Comparison of ENCODE assay signal across 13 cellular contexts in genomic region chr21:41247561-41247968, GRCh38.
DNase-seq lines count a peak whose midpoint lies in the region; ATAC-seq, FAIRE-seq and TF ChIP-seq lines count a peak whose summit lies in the region.
"Had no signal": no experiment of that assay in that cellular context is flagged by ENCODE, and none has a peak within 500 bp of the region (broad histone marks: within the 10 kb centered on the region; RNA-seq: fewer than 3 reads in every experiment).

No MANE protein-coding gene starts in this region.

- H3K79me2 ChIP-seq in K562 (ENCODE audit: control insufficient read depth, insufficient read depth, low read length) (no peaks in the 10 kb centered on the region), HepG2 (ENCODE audit: insufficient read depth, low read length) (no peaks in the 10 kb centered on the region)

- no peaks in the 10 kb centered on the region for H3K36me3 ChIP-seq in K562 (ENCODE audit: control insufficient read depth, insufficient read depth, low read length)
- H3K36me3 ChIP-seq in HepG2 (replicated peaks in 1 of 2; ENCODE audit: control insufficient read depth in 1 of 2, insufficient read depth in 2 of 2, low read length in 2 of 2), result no peaks in the 10 kb centered on the region

- no peak for TF ChIP-seq POLR2A in K562 (conservative IDR thresholded peaks at IDR 0.05)
- no peak for TF ChIP-seq POLR2A in HepG2 (IDR thresholded peaks at IDR 0.05; ENCODE audit: insufficient read depth in 1 of 2, low read depth in 2 of 2, low read length in 2 of 2)
- TF ChIP-seq POLR2A in erythroblast (IDR thresholded peaks at IDR 0.05; ENCODE audit: low read length), result no peak

- WGBS in K562 (ENCODE audit: insufficient coverage, low coverage, missing lambda C conversion rate), result 2% methylated on average over 25 of the region's 25 CpGs
- 38% methylated on average over 25 of the region's 25 CpGs for WGBS in HepG2 (ENCODE audit: low lambda C conversion rate)

- H3K9ac ChIP-seq in K562 (ENCODE audit: insufficient read depth in 1 of 2, low read depth in 2 of 2, low read length in 2 of 2) (no peak overlapping the region), HepG2 (ENCODE audit: insufficient read depth, low read depth, low read length) (no peak overlapping the region)

- TF ChIP-seq CTCF in K562 (IDR thresholded peaks at IDR 0.05 in 2 of 3, conservative IDR thresholded peaks at IDR 0.05 in 1 of 3; ENCODE audit: insufficient read depth in 2 of 3, low read depth in 1 of 3, low read length in 3 of 3), result no peak
- no peak for TF ChIP-seq CTCF in HepG2 (CRISPR knock-in tag; IDR thresholded peaks at IDR 0.05)

- DNase-seq in HT-29 (ENCODE audit: low spot score) (peak; percentile 45), K562 (ENCODE audit: extremely low read depth in 1 of 4, low spot score in 3 of 4) (peak in 2 of 4 experiments; percentile 22 to 26), HepG2 (ENCODE audit: low spot score) (peak; percentile 28), stromal cell of bone marrow (ENCODE audit: low read depth) (peak; percentile 86), DMS 273 (lab: John Stamatoyannopoulos, UW; ENCODE audit: unreplicated experiment) (no peak), SK-N-DZ (ENCODE audit: low spot score) (no peak), HuH-7 (ENCODE audit: low spot score) (no peak), erythroblast (lab: John Stamatoyannopoulos, UW) (no peak)
- DNase-seq: activated CD4-positive, alpha-beta memory T cell treated with anti-CD3 and anti-CD28 coated beads, Interleukin-2, amount 10 ng/mL, durations not matched to agents 7 days and 5 days; activated gamma-delta T cell; NCI-H2171 treated with DMSO at 0.1 percent for 48 hours; stimulated activated CD4-positive, alpha-beta T cell treated with anti-CD3 and anti-CD28 coated beads, Interleukin-1b, Interleukin-23, amount 100 ng/mL, for 48 hours had no signal

- peak; percentile 37; the same call in 1 of the 3 replicates for ATAC-seq in K562
- ATAC-seq in HepG2, result no peak
- ATAC-seq: Panc1 had no signal

- intact Hi-C loops in K562 (cut with micrococcal nuclease) (no loop called here), HepG2 (cut with micrococcal nuclease; ENCODE audit: unreplicated experiment) (no loop called here)

- no peak overlapping the region for H3K27ac ChIP-seq in K562 (ENCODE audit: extremely low read depth, low read depth, low read length)
- no peak overlapping the region for H3K27ac ChIP-seq in HepG2 (ENCODE audit: extremely low read length, insufficient read depth, low read length)

- H3K9me3 ChIP-seq in K562 (replicated peaks; ENCODE audit: control insufficient read depth, insufficient read depth, low read depth, low read length) (no peaks in the 10 kb centered on the region), HepG2 (ENCODE audit: low read length) (no peaks in the 10 kb centered on the region)

- H3K4me2 ChIP-seq in K562 (ENCODE audit: insufficient read depth, low read length) (no peak overlapping the region), HepG2 (ENCODE audit: low read depth, low read length) (no peak overlapping the region)

- peaks cover 24 to 38% of the 10 kb centered on the region in 2 experiments for H3K27me3 ChIP-seq in K562 (ENCODE audit: control insufficient read depth in 2 of 2, insufficient read depth in 2 of 2, low read length in 2 of 2)
- H3K27me3 ChIP-seq in HepG2 (ENCODE audit: control insufficient read depth in 1 of 2, insufficient read depth in 2 of 2, low read length in 2 of 2), result peaks cover 0 to 4% of the 10 kb centered on the region in 2 experiments; a peak in 2 of 5 replicates

- peaks cover 0 to 3% of the 10 kb centered on the region in 2 experiments; a peak in 1 of 5 replicates for H3K4me1 ChIP-seq in K562 (replicated peaks in 1 of 2; ENCODE audit: control insufficient read depth in 2 of 2, insufficient read depth in 2 of 2, low read length in 2 of 2)
- H3K4me1 ChIP-seq in HepG2 (ENCODE audit: insufficient read depth, low read length), result peaks cover 10% of the 10 kb centered on the region; the same call in 1 of the 2 replicates

- FAIRE-seq in K562 (lab: Jason Lieb, UNC) (no peak), HepG2 (lab: Jason Lieb, UNC) (no peak)

- BruUV-seq in K562 (replicated peaks; lab: Mats Ljungman, UMichigan) (no TSS peak), HepG2 (replicated peaks; lab: Mats Ljungman, UMichigan) (no TSS peak)

- H2AFZ ChIP-seq in K562 (ENCODE audit: low read depth, low read length) (no peak overlapping the region), HepG2 (ENCODE audit: low read length) (no peak overlapping the region)

- POLR2A ChIA-PET in K562 (lab: Yijun Ruan, JAX) (no interaction called here), HepG2 (lab: Yijun Ruan, JAX) (no interaction called here)

- TF ChIP-seq EP300 in K562 (IDR thresholded peaks at IDR 0.05; ENCODE audit: low read length), result no peak
- no peak for TF ChIP-seq EP300 in HepG2 (IDR thresholded peaks at IDR 0.05; ENCODE audit: low read depth in 2 of 2, low read length in 2 of 2)
- no peak for TF ChIP-seq EP300 in HepG2 (CRISPR knock-in tag; IDR thresholded peaks at IDR 0.05; ENCODE audit: borderline replicate concordance)

- in situ Hi-C loops in K562 (cut with MboI), result no loop called here
- in situ Hi-C loops in HepG2 (cut with HindIII; ENCODE audit: extremely low pct_ligation_motif_present, low pct_unique_long_range_greater_than_20kb), result no loop called here

- H3K4me3 ChIP-seq in K562 (no peak overlapping the region), HepG2 (replicated peaks in 1 of 3; ENCODE audit: insufficient read depth in 1 of 3, low read depth in 2 of 3, low read length in 3 of 3) (no peak overlapping the region)

- H4K20me1 ChIP-seq in K562 (replicated peaks; ENCODE audit: control insufficient read depth, insufficient read depth, low read length), result 0 out of 2 replicates have a peak, but pooled peaks cover 6% of the 10 kb centered on the region
- no peaks in the 10 kb centered on the region for H4K20me1 ChIP-seq in HepG2 (ENCODE audit: insufficient read depth, low read length)

- CTCF ChIA-PET in K562 (lab: Yijun Ruan, JAX; ENCODE audit: low intra/inter-chr PET ratio), result no interaction called here
- CTCF ChIA-PET in HepG2 (lab: Yijun Ruan, JAX; ENCODE audit: low intra/inter-chr PET ratio, low total read pairs), result no interaction called here

- no peak for TF ChIP-seq RAD21 in K562 (CRISPR knock-in tag; conservative IDR thresholded peaks at IDR 0.05 in 1 of 2, IDR thresholded peaks at IDR 0.05 in 1 of 2)
- no peak for TF ChIP-seq RAD21 in HepG2 (CRISPR knock-in tag; IDR thresholded peaks at IDR 0.05)

- no peaks in the 10 kb centered on the region for H3K9me1 ChIP-seq in K562 (ENCODE audit: control insufficient read depth, insufficient read depth, low read length)

TF ChIP-seq in K562, 482 proteins besides CTCF, POLR2A, EP300 and RAD21 (continues in another document):
- TF ChIP-seq ZNF740 (CRISPR knock-in tag; IDR thresholded peaks at IDR 0.05) (no peak), ZNF740 (tag; IDR thresholded peaks at IDR 0.05) (no peak), MXI1 (IDR thresholded peaks at IDR 0.05; ENCODE audit: low read depth, low read length) (no peak), E2F4 (CRISPR knock-in tag; IDR thresholded peaks at IDR 0.05; ENCODE audit: low read depth) (no peak), L3MBTL2 (IDR thresholded peaks at IDR 0.05) (peak; percentile 27; the same call in 1 of the 2 replicates), CBFA2T3 (IDR thresholded peaks at IDR 0.05) (peak; percentile 51; the same call in 1 of the 2 replicates), ZBTB17 (CRISPR knock-in tag; IDR thresholded peaks at IDR 0.05) (no peak)

TF ChIP-seq in HepG2, 621 proteins besides CTCF, POLR2A, EP300 and RAD21:
- TF ChIP-seq KMT2B (CRISPR knock-in tag; IDR thresholded peaks at IDR 0.05), result no peak
- 0 out of 2 replicates have a peak, but pooled peaks have one; percentile 18 for TF ChIP-seq ZBTB21 (CRISPR knock-in tag; IDR thresholded peaks at IDR 0.05)
TF ChIP-seq in HepG2: peak in this region for 1.

Comparison
In these comparisons a context has a peak if more than half of its experiments do, and no peak if none do; other contexts are left out.
1. DNase-seq: peak in HT-29 (single experiment), HepG2 (single experiment) and stromal cell of bone marrow (single experiment); none in DMS 273 (single experiment), SK-N-DZ (single experiment), HuH-7 (single experiment) and erythroblast (0 of 2).